Comparison of ENCODE assay signal across 8 cellular contexts in the genomic region with DNA sequence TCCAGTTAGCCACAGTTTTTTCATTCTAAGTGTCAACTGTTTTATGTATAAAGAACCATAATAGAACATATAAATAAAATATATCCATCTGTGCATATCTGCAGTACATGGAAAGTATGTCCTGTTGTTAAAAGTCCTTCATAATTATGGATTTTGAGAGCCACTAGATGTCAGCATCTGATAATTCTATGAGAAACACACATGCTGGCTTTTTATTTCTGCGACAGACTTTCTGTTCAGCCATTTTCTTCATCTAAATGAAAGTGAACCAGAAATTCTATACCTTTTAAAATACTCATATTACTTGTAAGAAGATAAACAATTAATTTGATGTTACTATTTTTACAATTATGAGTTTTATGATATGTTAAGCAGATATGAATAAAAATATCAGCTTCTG.
DNase-seq lines count a peak whose midpoint lies in the region; ATAC-seq and TF ChIP-seq lines count a peak whose summit lies in the region.

No MANE protein-coding gene starts in this region.

- H3K4me2 ChIP-seq in osteoblast (ENCODE audit: insufficient read depth, low read length) = no peak overlapping the region

- no peaks in the 10 kb centered on the region for H4K20me1 ChIP-seq in osteoblast (ENCODE audit: insufficient read depth, low read length)

- no peaks in the 10 kb centered on the region for H3K36me3 Mint-ChIP-seq in CD8-positive, alpha-beta T cell

- in situ Hi-C loops in GM13976 (cut with MboI; ENCODE audit: low sequenced_read_pairs, unreplicated experiment) = no loop called here

- DNase-seq in GM13976 (ENCODE audit: low spot score) = peak; percentile 13
- DNase-seq in NCI-H345 (lab: John Stamatoyannopoulos, UW) = peak; percentile 38
- DNase-seq in cardiac fibroblast (ENCODE audit: low read depth in 2 of 2) = peak; percentile 3 to 46
- peak; percentile 27 for DNase-seq in osteoblast (ENCODE audit: insufficient read length, low spot score, missing footprints)
- no peak for DNase-seq in CD8-positive, alpha-beta T cell
- no peak for DNase-seq in stimulated activated CD4-positive, alpha-beta T cell treated with anti-CD3 and anti-CD28 coated beads, Interleukin-15, amount 100 ng/mL, for 24 hours
- no peak for DNase-seq in stimulated activated CD4-positive, alpha-beta T cell treated with anti-CD3 and anti-CD28 coated beads, Interleukin-2, amount 100 ng/mL, for 48 hours
- no peak for DNase-seq in NCI-H187 treated with DMSO at 0.1 percent for 48 hours (lab: John Stamatoyannopoulos, UW)

- H3K4me1 ChIP-seq in osteoblast (ENCODE audit: insufficient read depth, low read length) = no peaks in the 10 kb centered on the region
- H3K4me1 ChIP-seq in CD8-positive, alpha-beta T cell (ENCODE audit: insufficient read depth, low read length) = no peaks in the 10 kb centered on the region

- CTCF ChIA-PET in CD8-positive, alpha-beta T cell (lab: Charles Lee) = no interaction called here

- POLR2A ChIA-PET in CD8-positive, alpha-beta T cell (lab: Charles Lee) = no interaction called here

- peak overlapping the region; percentile 70 for H2AFZ ChIP-seq in osteoblast (ENCODE audit: low read length)

- no peaks in the 10 kb centered on the region for H3K27me3 Mint-ChIP-seq in CD8-positive, alpha-beta T cell (ENCODE audit: low read depth)

- no peak overlapping the region for H3K4me3 Mint-ChIP-seq in CD8-positive, alpha-beta T cell

- TF ChIP-seq CTCF in GM13976 (IDR thresholded peaks at IDR 0.05; ENCODE audit: borderline replicate concordance, control extremely low read depth, extremely low read depth, insufficient read depth, missing control alignments) (peak; percentile 22), cardiac fibroblast (IDR thresholded peaks at IDR 0.05; ENCODE audit: low read depth, low read length) (no peak), osteoblast (IDR thresholded peaks at IDR 0.05; ENCODE audit: extremely low read depth, low read depth, low read length) (peak; percentile 41)
- no peak for TF ChIP-seq CTCF in CD8-positive, alpha-beta T cell (IDR thresholded peaks at IDR 0.05)

- no peak overlapping the region for H3K27ac ChIP-seq in osteoblast (ENCODE audit: low read depth, low read length)
- H3K27ac ChIP-seq in CD8-positive, alpha-beta T cell (ENCODE audit: low read depth, low read length) = no peak overlapping the region

- no peak overlapping the region for H3K27ac Mint-ChIP-seq in CD8-positive, alpha-beta T cell

- no peaks in the 10 kb centered on the region for H3K27me3 ChIP-seq in osteoblast (ENCODE audit: insufficient read depth, low read length)
- no peaks in the 10 kb centered on the region for H3K27me3 ChIP-seq in CD8-positive, alpha-beta T cell (ENCODE audit: insufficient read depth, low read length)

- H3K9me3 Mint-ChIP-seq in CD8-positive, alpha-beta T cell = peaks cover 2% of the 10 kb centered on the region

- H3K9me3 ChIP-seq in osteoblast (ENCODE audit: low read depth, low read length) = no peaks in the 10 kb centered on the region
- H3K9me3 ChIP-seq in CD8-positive, alpha-beta T cell (ENCODE audit: low read length) = no peaks in the 10 kb centered on the region

- intact Hi-C loops in CD8-positive, alpha-beta T cell (cut with DNase I, micrococcal nuclease) = no loop called here

- ATAC-seq in CD8-positive, alpha-beta T cell = no peak

- H3K36me3 ChIP-seq in osteoblast (ENCODE audit: insufficient read depth, low read length) = no peaks in the 10 kb centered on the region
- H3K36me3 ChIP-seq in CD8-positive, alpha-beta T cell (ENCODE audit: insufficient read depth, low read length) = no peaks in the 10 kb centered on the region

- no peaks in the 10 kb centered on the region for H3K4me1 Mint-ChIP-seq in CD8-positive, alpha-beta T cell (ENCODE audit: low read depth)

- no peaks in the 10 kb centered on the region for H3K79me2 ChIP-seq in osteoblast (ENCODE audit: insufficient read depth, low read length)

- H3K4me3 ChIP-seq in cardiac fibroblast (replicated peaks in 1 of 2; ENCODE audit: low read depth in 2 of 2, low read length in 2 of 2) = no peak overlapping the region
- H3K4me3 ChIP-seq in osteoblast (ENCODE audit: insufficient read depth, low read length) = no peak overlapping the region
- H3K4me3 ChIP-seq in CD8-positive, alpha-beta T cell (ENCODE audit: low read depth, low read length) = no peak overlapping the region

Comparison
In these comparisons a context has a peak if more than half of its experiments do, and no peak if none do; other contexts are left out.
1. DNase-seq: peak in GM13976 (single experiment), NCI-H345 (single experiment), cardiac fibroblast (2 of 2) and osteoblast (single experiment); none in CD8-positive, alpha-beta T cell (0 of 7), stimulated activated CD4-positive, alpha-beta T cell treated with anti-CD3 and anti-CD28 coated beads, Interleukin-15, amount 100 ng/mL, for 24 hours (single experiment), stimulated activated CD4-positive, alpha-beta T cell treated with anti-CD3 and anti-CD28 coated beads, Interleukin-2, amount 100 ng/mL, for 48 hours (0 of 2) and NCI-H187 treated with DMSO at 0.1 percent for 48 hours (single experiment).
2. CTCF ChIP-seq: peak in GM13976 (single experiment) and osteoblast (single experiment); none in cardiac fibroblast (single experiment) and CD8-positive, alpha-beta T cell (single experiment).